8 cellular contexts compared by ENCODE assay signal in genomic region chr2:35428548-35428947, GRCh38.
DNase-seq lines count a peak whose midpoint lies in the region; ATAC-seq lines count a peak whose summit lies in the region.

No MANE protein-coding gene starts in this region.

- H3K4me3 Mint-ChIP-seq in activated CD4-positive, alpha-beta memory T cell treated with anti-CD3 and anti-CD28 coated beads for 36 hours = no peak overlapping the region
- no peak overlapping the region for H3K4me3 Mint-ChIP-seq in activated CD4-positive, alpha-beta memory T cell treated with anti-CD3 and anti-CD28 coated beads, Interleukin-2, amount 10 ng/mL, durations not matched to agents 7 days and 5 days
- H3K4me3 Mint-ChIP-seq in T-helper 2 cell treated with Interferon-gamma antibody and Interleukin-4, amounts not matched to agents 5 μg/mL and 100 μg/mL, for 36 hours = no peak overlapping the region

- ATAC-seq in HG02885 (IDR thresholded peaks at IDR 0.05; ENCODE audit: poor library complexity, unreplicated experiment) = peak; percentile 68

- CTCF ChIA-PET in activated CD4-positive, alpha-beta memory T cell treated with anti-CD3 and anti-CD28 coated beads for 36 hours (lab: Charles Lee) = interaction anchor here (0.6 to 1.0 kb wide), 2 partner anchors 147 to 1416 kb away, joined by 3 read pairs; no protein-coding TSS in a partner anchor
- CTCF ChIA-PET in activated CD4-positive, alpha-beta memory T cell treated with anti-CD3 and anti-CD28 coated beads, Interleukin-2, amount 10 ng/mL, durations not matched to agents 7 days and 5 days (lab: Charles Lee) = no interaction called here

- peak; percentile 31 for DNase-seq in activated CD4-positive, alpha-beta memory T cell treated with anti-CD3 and anti-CD28 coated beads for 36 hours
- no peak for DNase-seq in activated CD4-positive, alpha-beta memory T cell treated with anti-CD3 and anti-CD28 coated beads, Interleukin-2, amount 10 ng/mL, durations not matched to agents 7 days and 5 days
- peak; percentile 48 for DNase-seq in RPMI8226
- peak; percentile 25 for DNase-seq in foreskin melanocyte
- peak; percentile 3 to 5 for DNase-seq in stimulated activated CD4-positive, alpha-beta T cell treated with anti-CD3 and anti-CD28 coated beads, Interleukin-4, amount 100 ng/mL, for 48 hours (ENCODE audit: low read depth in 2 of 2)
- DNase-seq in T-helper 2 cell treated with Interferon-gamma antibody and Interleukin-4, amounts not matched to agents 5 μg/mL and 100 μg/mL, for 36 hours (ENCODE audit: low spot score) = no peak
- DNase-seq in NCI-H187 (lab: John Stamatoyannopoulos, UW) = no peak

- intact Hi-C loops in activated CD4-positive, alpha-beta memory T cell treated with anti-CD3 and anti-CD28 coated beads for 36 hours (cut with micrococcal nuclease) = no loop called here

- H3K9me3 Mint-ChIP-seq in activated CD4-positive, alpha-beta memory T cell treated with anti-CD3 and anti-CD28 coated beads for 36 hours = no peaks in the 10 kb centered on the region
- H3K9me3 Mint-ChIP-seq in activated CD4-positive, alpha-beta memory T cell treated with anti-CD3 and anti-CD28 coated beads, Interleukin-2, amount 10 ng/mL, durations not matched to agents 7 days and 5 days = no peaks in the 10 kb centered on the region
- no peaks in the 10 kb centered on the region for H3K9me3 Mint-ChIP-seq in T-helper 2 cell treated with Interferon-gamma antibody and Interleukin-4, amounts not matched to agents 5 μg/mL and 100 μg/mL, for 36 hours

- H3K27ac Mint-ChIP-seq in activated CD4-positive, alpha-beta memory T cell treated with anti-CD3 and anti-CD28 coated beads for 36 hours = no peak overlapping the region
- H3K27ac Mint-ChIP-seq in activated CD4-positive, alpha-beta memory T cell treated with anti-CD3 and anti-CD28 coated beads, Interleukin-2, amount 10 ng/mL, durations not matched to agents 7 days and 5 days = no peak overlapping the region
- no peak overlapping the region for H3K27ac Mint-ChIP-seq in T-helper 2 cell treated with Interferon-gamma antibody and Interleukin-4, amounts not matched to agents 5 μg/mL and 100 μg/mL, for 36 hours

- POLR2A ChIA-PET in activated CD4-positive, alpha-beta memory T cell treated with anti-CD3 and anti-CD28 coated beads for 36 hours (lab: Charles Lee) = no interaction called here
- POLR2A ChIA-PET in activated CD4-positive, alpha-beta memory T cell treated with anti-CD3 and anti-CD28 coated beads, Interleukin-2, amount 10 ng/mL, durations not matched to agents 7 days and 5 days (lab: Charles Lee) = no interaction called here

- H3K4me1 Mint-ChIP-seq in activated CD4-positive, alpha-beta memory T cell treated with anti-CD3 and anti-CD28 coated beads for 36 hours (ENCODE audit: low read depth) = no peaks in the 10 kb centered on the region
- H3K4me1 Mint-ChIP-seq in activated CD4-positive, alpha-beta memory T cell treated with anti-CD3 and anti-CD28 coated beads, Interleukin-2, amount 10 ng/mL, durations not matched to agents 7 days and 5 days = no peaks in the 10 kb centered on the region
- no peaks in the 10 kb centered on the region for H3K4me1 Mint-ChIP-seq in T-helper 2 cell treated with Interferon-gamma antibody and Interleukin-4, amounts not matched to agents 5 μg/mL and 100 μg/mL, for 36 hours (ENCODE audit: low read depth)

- no peaks in the 10 kb centered on the region for H3K27me3 Mint-ChIP-seq in activated CD4-positive, alpha-beta memory T cell treated with anti-CD3 and anti-CD28 coated beads for 36 hours
- no peaks in the 10 kb centered on the region for H3K27me3 Mint-ChIP-seq in activated CD4-positive, alpha-beta memory T cell treated with anti-CD3 and anti-CD28 coated beads, Interleukin-2, amount 10 ng/mL, durations not matched to agents 7 days and 5 days
- no peaks in the 10 kb centered on the region for H3K27me3 Mint-ChIP-seq in T-helper 2 cell treated with Interferon-gamma antibody and Interleukin-4, amounts not matched to agents 5 μg/mL and 100 μg/mL, for 36 hours (ENCODE audit: low read depth)

- no peaks in the 10 kb centered on the region for H3K36me3 Mint-ChIP-seq in activated CD4-positive, alpha-beta memory T cell treated with anti-CD3 and anti-CD28 coated beads for 36 hours
- no peaks in the 10 kb centered on the region for H3K36me3 Mint-ChIP-seq in activated CD4-positive, alpha-beta memory T cell treated with anti-CD3 and anti-CD28 coated beads, Interleukin-2, amount 10 ng/mL, durations not matched to agents 7 days and 5 days (ENCODE audit: low read depth)
- H3K36me3 Mint-ChIP-seq in T-helper 2 cell treated with Interferon-gamma antibody and Interleukin-4, amounts not matched to agents 5 μg/mL and 100 μg/mL, for 36 hours (ENCODE audit: low read depth) = no peaks in the 10 kb centered on the region

Comparison
In these comparisons a context has a peak if more than half of its experiments do, and no peak if none do; other contexts are left out.
1. DNase-seq: peak in activated CD4-positive, alpha-beta memory T cell treated with anti-CD3 and anti-CD28 coated beads for 36 hours (single experiment), RPMI8226 (single experiment), foreskin melanocyte (single experiment) and stimulated activated CD4-positive, alpha-beta T cell treated with anti-CD3 and anti-CD28 coated beads, Interleukin-4, amount 100 ng/mL, for 48 hours (2 of 2); none in activated CD4-positive, alpha-beta memory T cell treated with anti-CD3 and anti-CD28 coated beads, Interleukin-2, amount 10 ng/mL, durations not matched to agents 7 days and 5 days (single experiment), T-helper 2 cell treated with Interferon-gamma antibody and Interleukin-4, amounts not matched to agents 5 μg/mL and 100 μg/mL, for 36 hours (single experiment) and NCI-H187 (0 of 2).